In the genomic region with DNA sequence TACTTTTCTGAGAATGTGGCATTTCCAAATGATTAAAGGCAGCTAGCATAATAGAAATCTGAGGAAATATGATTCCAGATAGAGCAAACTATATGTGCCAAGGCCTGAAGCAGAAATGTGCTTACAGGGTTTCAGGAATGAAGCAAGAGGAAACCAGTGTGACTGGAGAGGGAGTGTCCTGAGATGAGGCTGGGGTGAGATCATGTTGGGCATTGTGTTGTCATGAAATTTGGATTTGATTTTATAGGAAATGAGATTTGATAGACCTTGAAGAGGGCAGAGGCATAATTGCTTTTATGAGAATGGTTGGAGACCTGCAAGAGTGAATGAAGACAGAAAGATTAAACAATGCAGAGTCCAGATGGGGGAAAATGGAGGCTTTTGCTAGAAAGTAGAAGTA, we compare ENCODE assay signal across 8 cellular contexts.
DNase-seq lines count a peak whose midpoint lies in the region; FAIRE-seq and TF ChIP-seq lines count a peak whose summit lies in the region.

No MANE protein-coding gene starts in this region.

- CTCF ChIA-PET in RWPE1 (lab: Yijun Ruan, JAX), result interaction anchor here (1.0 kb wide), 1 partner anchor 145 kb away, joined by 3 read pairs; no protein-coding TSS in a partner anchor

- H3K36me3 ChIP-seq in small intestine (ENCODE audit: control insufficient read depth in 2 of 2, insufficient read depth in 2 of 2, low read length in 2 of 2) (no peaks in the 10 kb centered on the region), WERI-Rb-1 (no peaks in the 10 kb centered on the region), Peyer's patch (no peaks in the 10 kb centered on the region)

- no peak overlapping the region for H3K4me3 ChIP-seq in HFF-Myc (replicated peaks; ENCODE audit: low read depth, low read length)
- no peak overlapping the region for H3K4me3 ChIP-seq in fibroblast of the aortic adventitia (ENCODE audit: low read depth, low read length)
- H3K4me3 ChIP-seq in small intestine (ENCODE audit: low read depth in 1 of 2, low read length in 2 of 2), result no peak overlapping the region
- no peak overlapping the region for H3K4me3 ChIP-seq in WERI-Rb-1 (ENCODE audit: low read depth, low read length)
- no peak overlapping the region for H3K4me3 ChIP-seq in Peyer's patch

- H3K27me3 ChIP-seq in small intestine (ENCODE audit: control insufficient read depth in 2 of 2, insufficient read depth in 2 of 2, low read length in 2 of 2) (no peaks in the 10 kb centered on the region), WERI-Rb-1 (ENCODE audit: insufficient read depth, low read depth, severe bottlenecking) (no peaks in the 10 kb centered on the region), Peyer's patch (no peaks in the 10 kb centered on the region)

- TF ChIP-seq POLR2A in Peyer's patch (IDR thresholded peaks at IDR 0.05), result no peak

- H3K4me1 ChIP-seq in small intestine (ENCODE audit: control insufficient read depth in 2 of 2, insufficient read depth in 1 of 2, low read depth in 1 of 2, low read length in 1 of 2) (peaks cover 3 to 4% of the 10 kb centered on the region in 2 donors), Peyer's patch (peaks cover 0 to 4% (median 0%) of the 10 kb centered on the region in 4 donors)

- no peaks in the 10 kb centered on the region for H3K9me3 ChIP-seq in small intestine (ENCODE audit: control insufficient read depth, low read depth)
- no peaks in the 10 kb centered on the region for H3K9me3 ChIP-seq in WERI-Rb-1 (ENCODE audit: severe bottlenecking)
- no peaks in the 10 kb centered on the region for H3K9me3 ChIP-seq in Peyer's patch

- DNase-seq in HFF-Myc (ENCODE audit: extremely low read depth, low read depth) (peak; percentile 77), RWPE1 (ENCODE audit: low spot score) (peak; percentile 77), fibroblast of the aortic adventitia (ENCODE audit: low read depth) (peak; percentile 95), small intestine (peak; percentile 29), WERI-Rb-1 (no peak), Peyer's patch (no peak)
- no peak for DNase-seq in effector CD8-positive, alpha-beta T cell (lab: John Stamatoyannopoulos, UW)
- DNase-seq in NK-92 treated with Interleukin-12 subunit alpha and Interleukin-12 subunit beta, amount 100 ng/mL, for 24 hours (lab: John Stamatoyannopoulos, UW), result no peak

- POLR2A ChIA-PET in RWPE1 (lab: Yijun Ruan, JAX; ENCODE audit: low non-redundant PET), result no interaction called here

- no peak for FAIRE-seq in small intestine (lab: Jason Lieb, UNC)

- TF ChIP-seq CTCF in HFF-Myc (IDR thresholded peaks at IDR 0.05; ENCODE audit: low read depth, low read length, missing control alignments) (no peak), RWPE1 (conservative IDR thresholded peaks at IDR 0.05; ENCODE audit: low read depth) (no peak), fibroblast of the aortic adventitia (IDR thresholded peaks at IDR 0.05; ENCODE audit: insufficient read depth, low read length) (no peak), WERI-Rb-1 (IDR thresholded peaks at IDR 0.05; ENCODE audit: low read depth, low read length) (no peak), Peyer's patch (IDR thresholded peaks at IDR 0.05) (no peak)

- peak overlapping the region; percentile 81 for H3K27ac ChIP-seq in RWPE1
- H3K27ac ChIP-seq in small intestine (ENCODE audit: low read depth in 1 of 2, low read length in 1 of 2), result no peak overlapping the region
- H3K27ac ChIP-seq in WERI-Rb-1, result no peak overlapping the region
- H3K27ac ChIP-seq in Peyer's patch, result no peak overlapping the region

Comparison
In these comparisons a context has a peak if more than half of its experiments do, and no peak if none do; other contexts are left out.
1. DNase-seq: peak in HFF-Myc (single experiment), RWPE1 (single experiment), fibroblast of the aortic adventitia (single experiment) and small intestine (single experiment); none in effector CD8-positive, alpha-beta T cell (single experiment), NK-92 treated with Interleukin-12 subunit alpha and Interleukin-12 subunit beta, amount 100 ng/mL, for 24 hours (single experiment), WERI-Rb-1 (single experiment) and Peyer's patch (0 of 3).